ENCODE assay signal across 11 cellular contexts in genomic region chr11:112182867-112183266, GRCh38. TPM values are rescaled to one million over a fixed set of nuclear protein-coding genes. Genes with fewer than 3 reads are reported as not detected.
"Had no signal": no experiment of that assay in that cellular context is flagged by ENCODE, and none has a peak within 500 bp of the region (broad histone marks: within the 10 kb centered on the region; RNA-seq: fewer than 3 reads in every experiment).

No MANE protein-coding gene starts in this region.

- H3K27ac Mint-ChIP-seq: IgD-negative memory B cell had no signal

- DNase-seq: IMR-90, KBM-7, KG1 had no signal

- H3K4me3 Mint-ChIP-seq: IgD-negative memory B cell had no signal

- ATAC-seq: HepG2, K562 had no signal

- H3K27me3 Mint-ChIP-seq: IgD-negative memory B cell had no signal

- H3K27ac ChIP-seq: HL-60, KMS-11 had no signal

- H3K4me3 ChIP-seq: K562 had no signal

- H3K4me2 ChIP-seq: KMS-11 had no signal

- FAIRE-seq: HepG2, HTR-8/SVneo, K562 had no signal

- H3K9ac ChIP-seq: KMS-11 had no signal

- H3K9me3 Mint-ChIP-seq: IgD-negative memory B cell had no signal

RNA-seq across cellular contexts. Expression of gene TEX12, which starts 15.7 kb away (rescaled TPM):
- total RNA-seq: HepG2, HT-29, HT1080, IMR-90 had no signal
- polyA plus RNA-seq: HepG2 had no signal
